Comparison of ENCODE assay signal across 14 cellular contexts in genomic region chr3:101926594-101927105, GRCh38.
DNase-seq lines count a peak whose midpoint lies in the region; FAIRE-seq and TF ChIP-seq lines count a peak whose summit lies in the region.
"Had no signal": no experiment of that assay in that cellular context is flagged by ENCODE, and none has a peak within 500 bp of the region (broad histone marks: within the 10 kb centered on the region; RNA-seq: fewer than 3 reads in every experiment).

No MANE protein-coding gene starts in this region.

- H3K9me3 ChIP-seq in MG63, result peaks cover 4% of the 10 kb centered on the region; the same call in 1 of the 2 replicates
- H3K9me3 ChIP-seq in osteoblast (ENCODE audit: low read depth, low read length), result no peaks in the 10 kb centered on the region
- no peaks in the 10 kb centered on the region for H3K9me3 ChIP-seq in vagina
- H3K9me3 ChIP-seq in adrenal gland (replicated peaks in 1 of 3), result no peaks in the 10 kb centered on the region
- H3K9me3 ChIP-seq: uterus had no signal

- H3K4me1 ChIP-seq in osteoblast (ENCODE audit: insufficient read depth, low read length) (peaks cover 28% of the 10 kb centered on the region), vagina (no peaks in the 10 kb centered on the region), adrenal gland (replicated peaks in 1 of 2) (no peaks in the 10 kb centered on the region)
- H3K4me1 ChIP-seq: uterus had no signal

- H3K4me2 ChIP-seq in osteoblast (ENCODE audit: insufficient read depth, low read length), result peak overlapping the region; percentile 17

- H3K27ac Mint-ChIP-seq in activated CD4-positive, alpha-beta T cell treated with anti-CD3 and anti-CD28 coated beads, Interleukin-2, amount 10 ng/mL, durations not matched to agents 7 days and 5 days, result peak overlapping the region; percentile 9
- H3K27ac Mint-ChIP-seq: activated naive CD4-positive, alpha-beta T cell treated with anti-CD3 and anti-CD28 coated beads, Interleukin-2, amount 50 U/mL, for 72 hours; stimulated activated memory B cell treated with anti-CD40 and anti-IgM and Interleukin-4, amounts not matched to agents 10 μg/mL and 1 μg/mL and 100 μg/mL, for 72 hours had no signal

- POLR2A ChIA-PET in activated CD4-positive, alpha-beta T cell treated with anti-CD3 and anti-CD28 coated beads, Interleukin-2, amount 10 ng/mL, durations not matched to agents 7 days and 5 days (lab: Charles Lee), result no interaction called here

- H4K20me1 ChIP-seq in osteoblast (ENCODE audit: insufficient read depth, low read length), result no peaks in the 10 kb centered on the region

- H3K9me3 Mint-ChIP-seq in activated CD4-positive, alpha-beta T cell treated with anti-CD3 and anti-CD28 coated beads, Interleukin-2, amount 10 ng/mL, durations not matched to agents 7 days and 5 days, result peaks cover 10% of the 10 kb centered on the region
- H3K9me3 Mint-ChIP-seq: stimulated activated memory B cell treated with anti-CD40 and anti-IgM and Interleukin-4, amounts not matched to agents 10 μg/mL and 1 μg/mL and 100 μg/mL, for 72 hours had no signal

- H3K79me2 ChIP-seq in osteoblast (ENCODE audit: insufficient read depth, low read length), result no peaks in the 10 kb centered on the region

- H2AFZ ChIP-seq in osteoblast (ENCODE audit: low read length), result peak overlapping the region; percentile 30

- H3K36me3 Mint-ChIP-seq in activated CD4-positive, alpha-beta T cell treated with anti-CD3 and anti-CD28 coated beads, Interleukin-2, amount 10 ng/mL, durations not matched to agents 7 days and 5 days (ENCODE audit: low read depth), result peaks cover 19% of the 10 kb centered on the region

- no peak for TF ChIP-seq POLR2A in vagina (IDR thresholded peaks at IDR 0.05)
- no peak for TF ChIP-seq POLR2A in adrenal gland (IDR thresholded peaks at IDR 0.05)

- DNase-seq in activated CD4-positive, alpha-beta T cell treated with anti-CD3 and anti-CD28 coated beads, Interleukin-2, amount 10 ng/mL, durations not matched to agents 7 days and 5 days, result no peak
- no peak for DNase-seq in activated CD4-positive, alpha-beta T cell treated with anti-CD3 and anti-CD28 coated beads, Interleukin-2, amount 50 U/mL, for 1 hour
- DNase-seq in MG63 (peak; percentile 12), bronchial epithelial cell (ENCODE audit: low read depth) (peak; percentile 76), osteoblast (ENCODE audit: insufficient read length, low spot score, missing footprints) (peak; percentile 29), vagina (ENCODE audit: extremely low spot score in 2 of 2) (no peak), T-helper 1 cell (no peak), adrenal gland (no peak)
- DNase-seq: DMS 273 treated with DMSO at 0.1 percent for 48 hours; NCI-H524 treated with DMSO at 0.1 percent for 48 hours; stimulated activated CD4-positive, alpha-beta T cell treated with anti-CD3 and anti-CD28 coated beads, Interleukin-4, amount 100 ng/mL, for 1 hour; uterus had no signal

- 62 to 68% (median 66%) methylated on average over 7 of the region's 7 CpGs for WGBS in adrenal gland, 4 donors

- no peaks in the 10 kb centered on the region for H3K36me3 ChIP-seq in MG63
- H3K36me3 ChIP-seq in bronchial epithelial cell (ENCODE audit: control insufficient read depth, insufficient read depth, low read length), result no peaks in the 10 kb centered on the region
- no peaks in the 10 kb centered on the region for H3K36me3 ChIP-seq in osteoblast (ENCODE audit: insufficient read depth, low read length)
- H3K36me3 ChIP-seq in vagina, result no peaks in the 10 kb centered on the region
- H3K36me3 ChIP-seq in adrenal gland (replicated peaks in 1 of 2), result no peaks in the 10 kb centered on the region
- H3K36me3 ChIP-seq: uterus had no signal

- intact Hi-C loops in vagina (cut with DNase I), result no loop called here
- intact Hi-C loops in adrenal gland (cut with DNase I), result no loop called here

- TF ChIP-seq CTCF in bronchial epithelial cell (IDR thresholded peaks at IDR 0.05; ENCODE audit: insufficient read depth, low read length, severe bottlenecking) (no peak), osteoblast (IDR thresholded peaks at IDR 0.05; ENCODE audit: extremely low read depth, low read depth, low read length) (no peak), vagina (IDR thresholded peaks at IDR 0.05) (no peak), adrenal gland (IDR thresholded peaks at IDR 0.05) (no peak)

- no peak for FAIRE-seq in bronchial epithelial cell (lab: Jason Lieb, UNC)

- peaks cover 9% of the 10 kb centered on the region for H3K27me3 Mint-ChIP-seq in activated CD4-positive, alpha-beta T cell treated with anti-CD3 and anti-CD28 coated beads, Interleukin-2, amount 10 ng/mL, durations not matched to agents 7 days and 5 days
- H3K27me3 Mint-ChIP-seq: stimulated activated memory B cell treated with anti-CD40 and anti-IgM and Interleukin-4, amounts not matched to agents 10 μg/mL and 1 μg/mL and 100 μg/mL, for 72 hours had no signal

- H3K27ac ChIP-seq in osteoblast (ENCODE audit: low read depth, low read length), result peak overlapping the region; percentile 12
- no peak overlapping the region for H3K27ac ChIP-seq in vagina
- H3K27ac ChIP-seq in adrenal gland, result no peak overlapping the region
- H3K27ac ChIP-seq: uterus had no signal

- H3K4me1 Mint-ChIP-seq in activated CD4-positive, alpha-beta T cell treated with anti-CD3 and anti-CD28 coated beads, Interleukin-2, amount 10 ng/mL, durations not matched to agents 7 days and 5 days, result peaks cover 40% of the 10 kb centered on the region

- CTCF ChIA-PET in activated CD4-positive, alpha-beta T cell treated with anti-CD3 and anti-CD28 coated beads, Interleukin-2, amount 10 ng/mL, durations not matched to agents 7 days and 5 days (lab: Charles Lee), result interaction anchor here (0.7 to 1.4 kb wide), 3 partner anchors 9 to 44 kb away, joined by 3 to 4 read pairs (median 4); no protein-coding TSS in a partner anchor

- H3K4me3 Mint-ChIP-seq in activated CD4-positive, alpha-beta T cell treated with anti-CD3 and anti-CD28 coated beads, Interleukin-2, amount 10 ng/mL, durations not matched to agents 7 days and 5 days, result no peak overlapping the region
- H3K4me3 Mint-ChIP-seq: stimulated activated memory B cell treated with anti-CD40 and anti-IgM and Interleukin-4, amounts not matched to agents 10 μg/mL and 1 μg/mL and 100 μg/mL, for 72 hours had no signal

- H3K27me3 ChIP-seq in MG63 (no peaks in the 10 kb centered on the region), bronchial epithelial cell (ENCODE audit: control insufficient read depth, insufficient read depth, low read length) (no peaks in the 10 kb centered on the region), osteoblast (ENCODE audit: insufficient read depth, low read length) (no peaks in the 10 kb centered on the region), vagina (no peaks in the 10 kb centered on the region), adrenal gland (no peaks in the 10 kb centered on the region)
- H3K27me3 ChIP-seq: uterus had no signal

- H3K4me3 ChIP-seq in MG63 (no peak overlapping the region), bronchial epithelial cell (ENCODE audit: low read depth, low read length) (no peak overlapping the region), osteoblast (ENCODE audit: insufficient read depth, low read length) (no peak overlapping the region), vagina (no peak overlapping the region), adrenal gland (no peak overlapping the region)
- H3K4me3 ChIP-seq: uterus had no signal

Comparison
In these comparisons a context has a peak if more than half of its experiments do, and no peak if none do; other contexts are left out.
1. DNase-seq: peak in MG63 (single experiment), bronchial epithelial cell (single experiment) and osteoblast (single experiment); none in activated CD4-positive, alpha-beta T cell treated with anti-CD3 and anti-CD28 coated beads, Interleukin-2, amount 10 ng/mL, durations not matched to agents 7 days and 5 days (single experiment), activated CD4-positive, alpha-beta T cell treated with anti-CD3 and anti-CD28 coated beads, Interleukin-2, amount 50 U/mL, for 1 hour (single experiment), vagina (0 of 2), T-helper 1 cell (0 of 5) and adrenal gland (0 of 7).